Comparison of ENCODE assay signal across 18 cellular contexts in genomic region chr19:56866563-56866962, GRCh38. TPM values are rescaled to one million over a fixed set of nuclear protein-coding genes. Genes with fewer than 3 reads are reported as not detected.
A peak's percentile ranks its signal among the peaks of the same experiment; 100 is the strongest.
DNase-seq lines count a peak whose midpoint lies in the region; TF ChIP-seq lines count a peak whose summit lies in the region.
"Had no signal": no experiment of that assay in that cellular context is flagged by ENCODE, and none has a peak within 500 bp of the region (broad histone marks: within the 10 kb centered on the region; RNA-seq: fewer than 3 reads in every experiment).

No MANE protein-coding gene starts in this region.

- H3K36me3 ChIP-seq in adrenal gland (replicated peaks in 1 of 2) (no peaks in the 10 kb centered on the region), mesendoderm (ENCODE audit: control insufficient read depth, insufficient read depth, low read length) (no peaks in the 10 kb centered on the region)

- no peak overlapping the region for H2BK5ac ChIP-seq in mesendoderm (ENCODE audit: low read length)

- H3K4me1 ChIP-seq in adrenal gland (replicated peaks in 1 of 2), result no peaks in the 10 kb centered on the region
- H3K4me1 ChIP-seq in mesendoderm (ENCODE audit: control insufficient read depth, low read depth, low read length), result no peaks in the 10 kb centered on the region
- H3K4me1 ChIP-seq: Caco-2 had no signal

- no peaks in the 10 kb centered on the region for H3K79me2 ChIP-seq in mesendoderm (ENCODE audit: control insufficient read depth, insufficient read depth, low read length)

- H3K4me3 ChIP-seq in adrenal gland (no peak overlapping the region), mesendoderm (ENCODE audit: low read length) (no peak overlapping the region)

- H2BK15ac ChIP-seq in mesendoderm (replicated peaks; ENCODE audit: low read depth), result no peak overlapping the region

- WGBS in adrenal gland, 4 donors, result 23 to 36% (median 26%) methylated on average over 2 of the region's 2 CpGs
- WGBS in mesendoderm (ENCODE audit: extremely low coverage, insufficient coverage, low lambda C conversion rate), result no CpG with 5 or more reads among the region's 2 CpGs

- no peak overlapping the region for H3K4me2 ChIP-seq in mesendoderm (ENCODE audit: low read length)

- intact Hi-C loops in adrenal gland (cut with DNase I), result no loop called here

- no peak overlapping the region for H2AK5ac ChIP-seq in mesendoderm (ENCODE audit: low read length)

- no peak overlapping the region for H3K4ac ChIP-seq in mesendoderm (ENCODE audit: low read depth, low read length)

- no peak overlapping the region for H3K27ac ChIP-seq in adrenal gland
- H3K27ac ChIP-seq in mesendoderm (ENCODE audit: low read depth, low read length), result no peak overlapping the region

- H4K5ac ChIP-seq in mesendoderm (ENCODE audit: low read length), result no peak overlapping the region

- no peaks in the 10 kb centered on the region for H3K79me1 ChIP-seq in mesendoderm (ENCODE audit: low read length)

- no peak overlapping the region for H3K18ac ChIP-seq in mesendoderm (ENCODE audit: low read length)

- H3K9me3 ChIP-seq in adrenal gland (replicated peaks in 1 of 3), result no peaks in the 10 kb centered on the region

- H3K23ac ChIP-seq in mesendoderm (ENCODE audit: low read length), result no peak overlapping the region

- no peak overlapping the region for H2BK120ac ChIP-seq in mesendoderm (ENCODE audit: low read depth, low read length)

- peak; percentile 56 for DNase-seq in NCI-H748 (lab: John Stamatoyannopoulos, UW; ENCODE audit: unreplicated experiment)
- no peak for DNase-seq in NCI-H748 treated with DMSO at 0.1 percent for 48 hours (lab: John Stamatoyannopoulos, UW)
- DNase-seq in adrenal gland, result peak in 5 of 7 donors; percentile 26 to 79 (median 37)
- peak; percentile 7 for DNase-seq in mesendoderm
- no peak for DNase-seq in activated T-cell treated with anti-CD3 and anti-CD28 coated beads, Interleukin-2, amount 50 U/mL, for 1 hour
- no peak for DNase-seq in HuH-7.5 (ENCODE audit: low spot score)
- no peak for DNase-seq in NCI-H146 (lab: John Stamatoyannopoulos, UW)
- DNase-seq in T1000 (lab: John Stamatoyannopoulos, UW), result no peak
- DNase-seq: Caco-2; CD4-positive, alpha-beta T cell; NCI-H1092 treated with DMSO at 0.1 percent for 48 hours; NCI-H1694 treated with DMSO at 0.1 percent for 48 hours; NCI-H2107; NCI-H446 treated with DMSO at 0.1 percent for 48 hours; NCI-H774; OCI-M1; SHP77 had no signal

- no peak overlapping the region for H3K56ac ChIP-seq in mesendoderm (ENCODE audit: low read length)

- TF ChIP-seq CTCF in adrenal gland (IDR thresholded peaks at IDR 0.05), result no peak

- H4K8ac ChIP-seq in mesendoderm (ENCODE audit: low read depth, low read length), result no peak overlapping the region

- no peak for TF ChIP-seq POLR2A in adrenal gland (IDR thresholded peaks at IDR 0.05)

- H3K27me3 ChIP-seq in adrenal gland (no peaks in the 10 kb centered on the region), mesendoderm (ENCODE audit: insufficient read depth, low read length, poor library complexity) (no peaks in the 10 kb centered on the region)

- H3K9ac ChIP-seq in mesendoderm (ENCODE audit: low read length), result no peak overlapping the region

RNA-seq across cellular contexts. Expression of gene PEG3, which starts 26.0 kb away (rescaled TPM):
- total RNA-seq in adrenal gland, result 100 to 1,000 TPM; 114 to 514 (median 235) TPM
- 100 to 1,000 TPM in 1 of 3 donors, 10 to 100 TPM in 2; 17.3 to 511 (median 49.1) TPM for polyA plus RNA-seq in adrenal gland
- 14.1 TPM for polyA plus RNA-seq in mesendoderm (2013, experiment 1 of 2)
- polyA plus RNA-seq in mesendoderm (2013, experiment 2 of 2), result 14.0 TPM
- total RNA-seq: Caco-2 had no signal

RNA-seq across cellular contexts. Expression of gene ZIM2, which starts 26.0 kb away (rescaled TPM):
- total RNA-seq in adrenal gland, result 10 to 100 TPM in 2 of 8 donors, 1 to 10 TPM in 6; 1.7 to 19.6 (median 5.0) TPM
- polyA plus RNA-seq in adrenal gland, result 1 to 10 TPM in 2 of 3 donors, under 1 TPM in 1; 0.24 to 6.2 (median 1.4) TPM
- 0.21 TPM for polyA plus RNA-seq in mesendoderm (2013, experiment 1 of 2)
- 0.34 TPM for polyA plus RNA-seq in mesendoderm (2013, experiment 2 of 2)
- total RNA-seq: Caco-2; CD4-positive, alpha-beta T cell had no signal
- polyA plus RNA-seq: BJ had no signal

Comparison
In these comparisons a context has a peak if more than half of its experiments do, and no peak if none do; other contexts are left out.
1. DNase-seq: peak in NCI-H748 (single experiment), adrenal gland (5 of 7) and mesendoderm (single experiment); none in NCI-H748 treated with DMSO at 0.1 percent for 48 hours (single experiment), activated T-cell treated with anti-CD3 and anti-CD28 coated beads, Interleukin-2, amount 50 U/mL, for 1 hour (single experiment), HuH-7.5 (single experiment), NCI-H146 (single experiment) and T1000 (single experiment).